In the genomic region with DNA sequence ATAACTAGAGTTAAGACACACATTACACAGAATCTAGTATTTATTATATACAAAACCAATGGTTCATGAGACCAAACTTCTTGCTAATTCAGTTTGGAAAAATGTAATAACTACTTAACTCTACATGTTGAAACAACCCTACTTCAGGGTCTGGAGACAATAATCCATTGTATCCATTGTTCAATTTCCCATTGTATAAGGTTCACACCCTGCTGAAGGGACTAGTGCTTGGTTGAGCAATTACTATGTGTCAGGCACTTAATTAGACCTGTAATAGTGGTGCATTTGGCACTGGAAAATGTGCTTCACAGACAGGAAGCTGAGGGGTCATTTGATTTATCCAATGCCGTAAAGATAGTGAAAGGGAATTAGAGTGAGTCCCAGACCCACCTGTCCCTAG, we compare ENCODE assay signal across 24 cellular contexts.
"Had no signal": no experiment of that assay in that cellular context is flagged by ENCODE, and none has a peak within 500 bp of the region (broad histone marks: within the 10 kb centered on the region; RNA-seq: fewer than 3 reads in every experiment).

No MANE protein-coding gene starts in this region.

- H3K4me1 ChIP-seq: Peyer's patch, SJCRH30 had no signal

- H3K27ac ChIP-seq: Peyer's patch, RWPE1, SJCRH30 had no signal

- H3K27me3 ChIP-seq: Peyer's patch, SJCRH30 had no signal

- H3K36me3 ChIP-seq: Peyer's patch, SJCRH30 had no signal

- ATAC-seq: activated CD4-positive, CD25-positive, alpha-beta regulatory T cell treated with anti-CD3 and anti-CD28 coated beads, Interleukin-2, amount 50 U/mL, for 24 hours; activated CD8-positive, alpha-beta T cell treated with anti-CD3 and anti-CD28 coated beads for 36 hours; activated T-cell treated with anti-CD3 and anti-CD28 coated beads, Interleukin-2, amount 50 U/mL, for 72 hours had no signal

- H3K4me3 ChIP-seq: Peyer's patch, SJCRH30 had no signal

- H3K9me3 ChIP-seq: Peyer's patch, SJCRH30, SK-N-SH had no signal

- DNase-seq: activated CD4-positive, alpha-beta T cell treated with anti-CD3 and anti-CD28 coated beads for 4 hours; activated CD8-positive, alpha-beta memory T cell treated with anti-CD3 and anti-CD28 coated beads, Interleukin-2, amount 50 U/mL, for 4 hours; activated CD8-positive, alpha-beta T cell treated with anti-CD3 and anti-CD28 coated beads for 36 hours; activated gamma-delta T cell treated with Interleukin-2 at 50 U/mL for 16 hours; activated naive CD4-positive, alpha-beta T cell treated with anti-CD3 and anti-CD28 coated beads, Interleukin-2, amount 10 ng/mL, durations not matched to agents 7 days and 5 days; activated naive CD8-positive, alpha-beta T cell treated with anti-CD3 and anti-CD28 coated beads for 36 hours; activated T-cell treated with anti-CD3 and anti-CD28 coated beads, Interleukin-2, amount 50 U/mL, for 72 hours; central memory CD4-positive, alpha-beta T cell; Kasumi-1; KBM-7; NCI-H1048; NCI-H146; NCI-H187 treated with DMSO at 0.1 percent for 48 hours; NCI-H2081 treated with DMSO at 0.1 percent for 48 hours; NCI-H2171; NCI-H2227 treated with DMSO at 0.1 percent for 48 hours; NCI-H526; NCI-H82; Peyer's patch; Right ventricle myocardium superior; SJCRH30; SK-N-SH had no signal
